ENCODE assay signal across 29 cellular contexts in genomic region chr1:27205819-27206218, GRCh38.
"Had no signal": no experiment of that assay in that cellular context is flagged by ENCODE, and none has a peak within 500 bp of the region (broad histone marks: within the 10 kb centered on the region; RNA-seq: fewer than 3 reads in every experiment).

No MANE protein-coding gene starts in this region.

- ATAC-seq: naive thymus-derived CD8-positive, alpha-beta T cell; natural killer cell treated with Interleukin-12 subunit alpha and Interleukin-12 subunit beta and Interleukin-15 and Interleukin-18, amount 100 ng/mL, for 72 hours; psoas muscle; right cardiac atrium; stimulated activated effector memory CD8-positive, alpha-beta T cell treated with anti-CD3 and anti-CD28 coated beads, Interleukin-12 subunit alpha, Interleukin-12 subunit beta, amount 100 ng/mL, for 72 hours; stimulated activated naive B cell treated with anti-CD40 and anti-IgM and Interleukin-4, amounts not matched to agents 10 μg/mL and 1 μg/mL and 100 μg/mL, for 72 hours had no signal

- H2AFZ ChIP-seq: neural progenitor cell, parathyroid adenoma had no signal

- DNase-seq: naive thymus-derived CD8-positive, alpha-beta T cell; nephron progenitor cell; occipital lobe; ovary; posterior cingulate gyrus; psoas muscle; right cardiac atrium; right lobe of liver; sigmoid colon; small intestine; stimulated activated CD4-positive, alpha-beta T cell treated with anti-CD3 and anti-CD28 coated beads, Interleukin-15, amount 100 ng/mL, for 24 hours; stimulated activated CD4-positive, alpha-beta T cell treated with anti-CD3 and anti-CD28 coated beads, Interleukin-2, amount 100 ng/mL, for 24 hours; stimulated activated CD4-positive, alpha-beta T cell treated with anti-CD3 and anti-CD28 coated beads, Interleukin-2, amount 100 ng/mL, for 48 hours; stimulated activated CD4-positive, alpha-beta T cell treated with anti-CD3 and anti-CD28 coated beads, Interleukin-4, amount 100 ng/mL, for 24 hours; stimulated activated naive B cell treated with anti-CD40 and anti-IgM and Interleukin-4, amounts not matched to agents 10 μg/mL and 1 μg/mL and 100 μg/mL, for 72 hours; stimulated activated naive CD4-positive, alpha-beta T cell treated with Interleukin-2 at 50 U/mL for 16 hours; stomach; thyroid gland; trophoblast cell; upper lobe of left lung had no signal

- H3K4me3 ChIP-seq: neural progenitor cell, ovary, psoas muscle, right lobe of liver, sigmoid colon, stomach, thoracic aorta, thyroid gland, tibial nerve, upper lobe of left lung, vagina had no signal

- H3K27me3 ChIP-seq: neural progenitor cell, ovary, right lobe of liver, sigmoid colon, stomach, thyroid gland, tibial nerve, upper lobe of left lung, vagina had no signal

- H3K4me1 Mint-ChIP-seq: naive thymus-derived CD8-positive, alpha-beta T cell; neural progenitor cell; stimulated activated effector memory CD8-positive, alpha-beta T cell treated with anti-CD3 and anti-CD28 coated beads, Interleukin-12 subunit alpha, Interleukin-12 subunit beta, amount 100 ng/mL, for 72 hours had no signal

- H3K27me3 Mint-ChIP-seq: natural killer cell treated with Interleukin-12 subunit alpha and Interleukin-12 subunit beta and Interleukin-15 and Interleukin-18, amount 100 ng/mL, for 72 hours; stimulated activated naive B cell treated with anti-CD40 and anti-IgM and Interleukin-4, amounts not matched to agents 10 μg/mL and 1 μg/mL and 100 μg/mL, for 72 hours; stimulated activated naive CD8-positive, alpha-beta T cell treated with anti-CD3 and anti-CD28 coated beads, Interleukin-15, Interleukin-2, amounts not matched to agents 100 ng/mL and 50 ng/mL, for 24 hours had no signal

- H3K27ac Mint-ChIP-seq: naive thymus-derived CD8-positive, alpha-beta T cell; natural killer cell treated with Interleukin-12 subunit alpha and Interleukin-12 subunit beta and Interleukin-15 and Interleukin-18, amount 100 ng/mL, for 72 hours; nephron progenitor cell; progenitor cell of endocrine pancreas; stimulated activated effector memory CD8-positive, alpha-beta T cell treated with anti-CD3 and anti-CD28 coated beads, Interleukin-12 subunit alpha, Interleukin-12 subunit beta, amount 100 ng/mL, for 72 hours; stimulated activated naive B cell treated with anti-CD40 and anti-IgM and Interleukin-4, amounts not matched to agents 10 μg/mL and 1 μg/mL and 100 μg/mL, for 72 hours; stimulated activated naive CD8-positive, alpha-beta T cell treated with anti-CD3 and anti-CD28 coated beads, Interleukin-15, Interleukin-2, amounts not matched to agents 100 ng/mL and 50 ng/mL, for 24 hours had no signal

- H3K79me2 ChIP-seq: parathyroid adenoma had no signal

- H3K36me3 Mint-ChIP-seq: naive thymus-derived CD8-positive, alpha-beta T cell; natural killer cell treated with Interleukin-12 subunit alpha and Interleukin-12 subunit beta and Interleukin-15 and Interleukin-18, amount 100 ng/mL, for 72 hours; neural progenitor cell; stimulated activated effector memory CD8-positive, alpha-beta T cell treated with anti-CD3 and anti-CD28 coated beads, Interleukin-12 subunit alpha, Interleukin-12 subunit beta, amount 100 ng/mL, for 72 hours; stimulated activated naive B cell treated with anti-CD40 and anti-IgM and Interleukin-4, amounts not matched to agents 10 μg/mL and 1 μg/mL and 100 μg/mL, for 72 hours had no signal

- H3K4me3 Mint-ChIP-seq: naive thymus-derived CD8-positive, alpha-beta T cell; natural killer cell treated with Interleukin-12 subunit alpha and Interleukin-12 subunit beta and Interleukin-15 and Interleukin-18, amount 100 ng/mL, for 72 hours; nephron progenitor cell; neural progenitor cell; stimulated activated effector memory CD8-positive, alpha-beta T cell treated with anti-CD3 and anti-CD28 coated beads, Interleukin-12 subunit alpha, Interleukin-12 subunit beta, amount 100 ng/mL, for 72 hours; stimulated activated naive B cell treated with anti-CD40 and anti-IgM and Interleukin-4, amounts not matched to agents 10 μg/mL and 1 μg/mL and 100 μg/mL, for 72 hours; stimulated activated naive CD8-positive, alpha-beta T cell treated with anti-CD3 and anti-CD28 coated beads, Interleukin-15, Interleukin-2, amounts not matched to agents 100 ng/mL and 50 ng/mL, for 24 hours had no signal

- H3K9me3 Mint-ChIP-seq: naive thymus-derived CD8-positive, alpha-beta T cell; natural killer cell treated with Interleukin-12 subunit alpha and Interleukin-12 subunit beta and Interleukin-15 and Interleukin-18, amount 100 ng/mL, for 72 hours; neural progenitor cell; stimulated activated effector memory CD8-positive, alpha-beta T cell treated with anti-CD3 and anti-CD28 coated beads, Interleukin-12 subunit alpha, Interleukin-12 subunit beta, amount 100 ng/mL, for 72 hours; stimulated activated naive B cell treated with anti-CD40 and anti-IgM and Interleukin-4, amounts not matched to agents 10 μg/mL and 1 μg/mL and 100 μg/mL, for 72 hours; stimulated activated naive CD8-positive, alpha-beta T cell treated with anti-CD3 and anti-CD28 coated beads, Interleukin-15, Interleukin-2, amounts not matched to agents 100 ng/mL and 50 ng/mL, for 24 hours had no signal

- H3K27ac ChIP-seq: neural progenitor cell, ovary, parathyroid adenoma, psoas muscle, right lobe of liver, sigmoid colon, stomach, thoracic aorta, thyroid gland, tibial nerve, upper lobe of left lung, vagina had no signal

- H3K4me2 ChIP-seq: neural progenitor cell had no signal

- H3K4me1 ChIP-seq: neural progenitor cell, parathyroid adenoma, psoas muscle, right lobe of liver, sigmoid colon, stomach, thyroid gland, tibial nerve, upper lobe of left lung, vagina had no signal

- H3K36me3 ChIP-seq: neural progenitor cell, ovary, right lobe of liver, sigmoid colon, stomach, thoracic aorta, thyroid gland, tibial nerve, upper lobe of left lung, vagina had no signal
